1 cellular context compared by ENCODE assay signal in genomic region chr1:197862221-197862620, GRCh38.
TF ChIP-seq lines count a peak whose summit lies in the region.

No MANE protein-coding gene starts in this region.

TF ChIP-seq in IMR-90, 13 proteins besides CTCF, POLR2A, EP300 and RAD21 (continued from another document):
- TF ChIP-seq USF2 (IDR thresholded peaks at IDR 0.05; ENCODE audit: low read depth, low read length) (no peak), BHLHE40 (IDR thresholded peaks at IDR 0.05; ENCODE audit: low read depth, low read length) (no peak)
TF ChIP-seq in IMR-90: peak in this region for 0.
